Comparison of ENCODE assay signal across 25 cellular contexts in genomic region chr4:149956678-149957077, GRCh38.
DNase-seq lines count a peak whose midpoint lies in the region; ATAC-seq, FAIRE-seq and TF ChIP-seq lines count a peak whose summit lies in the region.
"Had no signal": no experiment of that assay in that cellular context is flagged by ENCODE, and none has a peak within 500 bp of the region (broad histone marks: within the 10 kb centered on the region; RNA-seq: fewer than 3 reads in every experiment).

No MANE protein-coding gene starts in this region.

- peak overlapping the region; percentile 71 for H3K27ac ChIP-seq in WERI-Rb-1
- H3K27ac ChIP-seq: 22Rv1; A549; BLaER1 treated with 17β-estradiol and CSF1 and Interleukin-3, amounts not matched to agents 10 nM and 100 nM; C4-2B had no signal

- peak; percentile 88 for FAIRE-seq in D721Med (lab: Jason Lieb, UNC)
- FAIRE-seq: A549, GM12878, GM12892, GM18507, GM19239 had no signal

- H3K4me3 ChIP-seq in WERI-Rb-1 (ENCODE audit: low read depth, low read length) = no peak overlapping the region
- H3K4me3 ChIP-seq: A549; BLaER1 treated with 17β-estradiol and CSF1 and Interleukin-3, amounts not matched to agents 10 nM and 100 nM; GM12878 had no signal

- ATAC-seq in GM18873 (IDR thresholded peaks at IDR 0.05; ENCODE audit: low FRiP score, unreplicated experiment) = no peak
- ATAC-seq: A549; CD8-positive, alpha-beta T cell; GM12878 had no signal

- DNase-seq in DMS 273 (lab: John Stamatoyannopoulos, UW; ENCODE audit: unreplicated experiment) = peak; percentile 4
- DNase-seq in DMS 273 treated with DMSO at 0.1 percent for 48 hours (lab: John Stamatoyannopoulos, UW) = no peak
- DNase-seq in D721Med (ENCODE audit: insufficient read length, low spot score) = no peak
- peak; percentile 33 for DNase-seq in WERI-Rb-1
- DNase-seq in anterior cingulate cortex (lab: John Stamatoyannopoulos, UW) = no peak
- DNase-seq: AML-193; Caco-2; Calu3; CD4-positive, alpha-beta T cell; CD8-positive, alpha-beta T cell; DMS153; DMS53; DMS79; DND-41; EL; GDM1 had no signal

- TF ChIP-seq CTCF in D721Med (IDR thresholded peaks at IDR 0.05; ENCODE audit: insufficient read depth, missing control alignments) = no peak
- no peak for TF ChIP-seq CTCF in WERI-Rb-1 (IDR thresholded peaks at IDR 0.05; ENCODE audit: low read depth, low read length)

- H3K9me3 ChIP-seq in WERI-Rb-1 (ENCODE audit: severe bottlenecking) = no peaks in the 10 kb centered on the region
- H3K9me3 ChIP-seq: A549; BLaER1 treated with 17β-estradiol and CSF1 and Interleukin-3, amounts not matched to agents 10 nM and 100 nM; Caco-2 had no signal

- H3K27me3 ChIP-seq in WERI-Rb-1 (ENCODE audit: insufficient read depth, low read depth, severe bottlenecking) = no peaks in the 10 kb centered on the region
- H3K27me3 ChIP-seq: BLaER1 treated with 17β-estradiol and CSF1 and Interleukin-3, amounts not matched to agents 10 nM and 100 nM had no signal

- H3K36me3 ChIP-seq in WERI-Rb-1 = no peaks in the 10 kb centered on the region
- H3K36me3 ChIP-seq: BLaER1 treated with 17β-estradiol and CSF1 and Interleukin-3, amounts not matched to agents 10 nM and 100 nM had no signal

Comparison
In these comparisons a context has a peak if more than half of its experiments do, and no peak if none do; other contexts are left out.
1. DNase-seq: peak in DMS 273 (single experiment) and WERI-Rb-1 (single experiment); none in DMS 273 treated with DMSO at 0.1 percent for 48 hours (single experiment), D721Med (single experiment) and anterior cingulate cortex (0 of 58).